31 cellular contexts compared by ENCODE assay signal in genomic region chr17:7940743-7941142, GRCh38.
"Had no signal": no experiment of that assay in that cellular context is flagged by ENCODE, and none has a peak within 500 bp of the region (broad histone marks: within the 10 kb centered on the region; RNA-seq: fewer than 3 reads in every experiment).

No MANE protein-coding gene starts in this region.

- DNase-seq: naive thymus-derived CD4-positive, alpha-beta T cell; natural killer cell; occipital lobe; ovary; right cardiac atrium; right lobe of liver; sigmoid colon; spleen; stimulated activated CD4-positive, alpha-beta T cell treated with anti-CD3 and anti-CD28 coated beads, Interleukin-12 subunit alpha, Interleukin-12 subunit beta, amount 100 ng/mL, for 4 hours; stimulated activated CD4-positive, alpha-beta T cell treated with anti-CD3 and anti-CD28 coated beads, Interleukin-1b, Interleukin-23, amount 100 ng/mL, for 48 hours; stimulated activated CD4-positive, alpha-beta T cell treated with anti-CD3 and anti-CD28 coated beads, Interleukin-4, amount 100 ng/mL, for 1 hour; stimulated activated CD4-positive, alpha-beta T cell treated with anti-CD3 and anti-CD28 coated beads, Interleukin-4, amount 100 ng/mL, for 4 hours; stimulated activated CD8-positive, alpha-beta memory T cell treated with anti-CD3 and anti-CD28 coated beads, Interleukin-4, amount 100 ng/mL, for 48 hours; stimulated activated naive CD4-positive, alpha-beta T cell; stimulated activated naive CD8-positive, alpha-beta T cell treated with anti-CD3 and anti-CD28 coated beads, Interleukin-15, amount 100 ng/mL, for 72 hours; stimulated activated naive CD8-positive, alpha-beta T cell treated with anti-CD3 and anti-CD28 coated beads, Interleukin-15, Interleukin-2, amounts not matched to agents 100 U/mL and 50 U/mL, for 24 hours; substantia nigra; testis; tibial artery; transverse colon; upper lobe of right lung; uterus had no signal

- H3K4me3 Mint-ChIP-seq: naive thymus-derived CD4-positive, alpha-beta T cell; natural killer cell; nephron; neural progenitor cell; stimulated activated memory B cell treated with anti-CD40 and anti-IgM and Interleukin-4, amounts not matched to agents 10 μg/mL and 1 μg/mL and 100 μg/mL, for 72 hours; stimulated activated naive CD8-positive, alpha-beta T cell treated with anti-CD3 and anti-CD28 coated beads, Interleukin-15, amount 100 ng/mL, for 72 hours; type B pancreatic cell had no signal

- H3K9me3 Mint-ChIP-seq: naive thymus-derived CD4-positive, alpha-beta T cell; natural killer cell; nephron; neural progenitor cell; stimulated activated memory B cell treated with anti-CD40 and anti-IgM and Interleukin-4, amounts not matched to agents 10 μg/mL and 1 μg/mL and 100 μg/mL, for 72 hours; stimulated activated naive CD8-positive, alpha-beta T cell treated with anti-CD3 and anti-CD28 coated beads, Interleukin-15, amount 100 ng/mL, for 72 hours; type B pancreatic cell had no signal

- H3K27ac ChIP-seq: neural progenitor cell, ovary, parathyroid adenoma, right lobe of liver, sigmoid colon, skin epidermis, spleen, suprapubic skin, testis, tibial artery, transverse colon, upper lobe of right lung, uterus had no signal

- H3K9ac ChIP-seq: neural progenitor cell, parathyroid adenoma had no signal

- ATAC-seq: naive thymus-derived CD4-positive, alpha-beta T cell; natural killer cell; right cardiac atrium; right lobe of liver; stimulated activated memory B cell treated with anti-CD40 and anti-IgM and Interleukin-4, amounts not matched to agents 10 μg/mL and 1 μg/mL and 100 μg/mL, for 72 hours; stimulated activated naive CD8-positive, alpha-beta T cell treated with anti-CD3 and anti-CD28 coated beads, Interleukin-15, amount 100 ng/mL, for 72 hours; stimulated activated naive CD8-positive, alpha-beta T cell treated with anti-CD3 and anti-CD28 coated beads, Interleukin-15, Interleukin-2, amounts not matched to agents 100 U/mL and 50 U/mL, for 24 hours; upper lobe of right lung had no signal

- H3K36me3 ChIP-seq: neural progenitor cell, ovary, uterus had no signal

- H3K79me2 ChIP-seq: parathyroid adenoma had no signal

- H3K4me1 ChIP-seq: neural progenitor cell, parathyroid adenoma, prostate gland, right lobe of liver, spleen, suprapubic skin, testis, tibial artery, transverse colon, upper lobe of right lung, uterus had no signal

- H3K9me3 ChIP-seq: ovary, prostate gland, right lobe of liver, sigmoid colon, spleen, suprapubic skin, testis, tibial artery, transverse colon, upper lobe of right lung, uterus had no signal

- H3K4me2 ChIP-seq: neural progenitor cell, smooth muscle cell had no signal

- H3K27ac Mint-ChIP-seq: naive thymus-derived CD4-positive, alpha-beta T cell; natural killer cell; nephron; neural progenitor cell; stimulated activated memory B cell treated with anti-CD40 and anti-IgM and Interleukin-4, amounts not matched to agents 10 μg/mL and 1 μg/mL and 100 μg/mL, for 72 hours; stimulated activated naive CD8-positive, alpha-beta T cell treated with anti-CD3 and anti-CD28 coated beads, Interleukin-15, amount 100 ng/mL, for 72 hours; type B pancreatic cell had no signal

- H3K27me3 Mint-ChIP-seq: naive thymus-derived CD4-positive, alpha-beta T cell; stimulated activated memory B cell treated with anti-CD40 and anti-IgM and Interleukin-4, amounts not matched to agents 10 μg/mL and 1 μg/mL and 100 μg/mL, for 72 hours; stimulated activated naive CD8-positive, alpha-beta T cell treated with anti-CD3 and anti-CD28 coated beads, Interleukin-15, amount 100 ng/mL, for 72 hours; type B pancreatic cell had no signal

- H3K4me3 ChIP-seq: neural progenitor cell, ovary, prostate gland, right lobe of liver, sigmoid colon, skin epidermis, smooth muscle cell, spleen, suprapubic skin, testis, tibial artery, transverse colon, upper lobe of right lung, uterus had no signal

- H2AFZ ChIP-seq: neural progenitor cell, parathyroid adenoma had no signal

- H3K4me1 Mint-ChIP-seq: neural progenitor cell; stimulated activated memory B cell treated with anti-CD40 and anti-IgM and Interleukin-4, amounts not matched to agents 10 μg/mL and 1 μg/mL and 100 μg/mL, for 72 hours; stimulated activated naive CD8-positive, alpha-beta T cell treated with anti-CD3 and anti-CD28 coated beads, Interleukin-15, amount 100 ng/mL, for 72 hours had no signal

- H3K27me3 ChIP-seq: neural progenitor cell, ovary, right lobe of liver, sigmoid colon, spleen, suprapubic skin, testis, tibial artery, transverse colon, upper lobe of right lung, uterus had no signal
